33 cellular contexts compared by ENCODE assay signal in the genomic region with DNA sequence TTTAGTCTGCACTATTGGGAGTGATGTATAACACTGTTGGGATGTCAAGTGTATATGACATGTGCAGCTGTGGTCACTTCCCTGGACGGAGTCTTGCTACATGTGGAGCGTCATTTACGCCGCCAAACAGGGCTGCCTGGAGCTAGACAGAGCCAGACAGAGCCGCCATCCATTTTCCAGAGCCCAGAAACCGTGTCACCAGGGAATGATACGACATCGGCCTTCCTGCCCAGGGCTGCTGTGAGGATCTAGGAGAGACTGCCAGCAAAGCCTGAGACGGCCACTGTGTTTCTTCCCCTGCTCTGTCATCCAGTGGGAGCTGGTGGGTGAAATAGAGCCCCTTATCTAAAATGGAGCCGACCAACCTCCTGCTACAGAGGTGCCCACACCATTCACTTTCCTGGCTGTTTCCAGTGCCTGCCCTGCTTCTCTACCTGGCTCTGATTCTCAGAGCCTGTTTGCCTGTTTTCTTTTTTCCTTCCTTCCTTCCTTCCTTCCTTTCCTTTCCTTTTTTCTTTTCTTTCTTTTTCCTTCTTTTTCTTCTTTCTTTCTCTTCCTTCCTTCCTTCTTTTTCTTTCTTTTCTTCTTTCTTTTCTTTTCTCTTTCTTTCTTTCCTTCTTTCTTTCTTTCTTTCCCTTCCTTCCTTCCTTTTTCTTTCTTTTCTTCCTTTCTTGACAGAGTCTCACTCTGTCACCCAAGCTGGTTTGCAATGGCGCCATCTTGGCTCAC. TPM values are rescaled to one million over a fixed set of nuclear protein-coding genes. Genes with fewer than 3 reads are reported as not detected.
DNase-seq lines count a peak whose midpoint lies in the region; ATAC-seq and TF ChIP-seq lines count a peak whose summit lies in the region.
"Had no signal": no experiment of that assay in that cellular context is flagged by ENCODE, and none has a peak within 500 bp of the region (broad histone marks: within the 10 kb centered on the region; RNA-seq: fewer than 3 reads in every experiment).

No MANE protein-coding gene starts in this region.

- H4K12ac ChIP-seq in trophoblast cell (ENCODE audit: low read depth, low read length) = no peak overlapping the region

- DNase-seq in CD4-positive, alpha-beta T cell = no peak
- DNase-seq in RWPE1 (ENCODE audit: low spot score) = no peak
- DNase-seq in epithelial cell of prostate (ENCODE audit: low read depth, low spot score) = no peak
- peak in 1 of 2 donors; percentile 19 for DNase-seq in trophoblast cell
- no peak for DNase-seq in DMS 273 (lab: John Stamatoyannopoulos, UW; ENCODE audit: unreplicated experiment)
- no peak for DNase-seq in heart left ventricle
- DNase-seq in superior temporal gyrus (ENCODE audit: extremely low spot score) = no peak
- DNase-seq: activated CD4-positive, alpha-beta T cell treated with anti-CD3 and anti-CD28 coated beads, Interleukin-2, amount 50 U/mL, for 1 hour; activated effector memory CD4-positive, alpha-beta T cell treated with anti-CD3 and anti-CD28 coated beads, Interleukin-2, amount 50 U/mL, for 16 hours; activated naive CD8-positive, alpha-beta T cell treated with anti-CD3 and anti-CD28 coated beads for 36 hours; activated T-cell treated with anti-CD3 and anti-CD28 coated beads, Interleukin-2, amount 50 U/mL, for 24 hours; aorta; caudate nucleus; foreskin fibroblast; head of caudate nucleus; kidney glomerular epithelial cell; MV-4-11; NCI-H1436; NCI-H2107; NCI-H345; NCI-H774; nephron progenitor cell; SJCRH30; stimulated activated CD4-positive, alpha-beta T cell treated with anti-CD3 and anti-CD28 coated beads, Interleukin-4, amount 100 ng/mL, for 24 hours; T1000 had no signal

- H3K9ac ChIP-seq in trophoblast cell (ENCODE audit: low read length) = no peak overlapping the region

- no peak overlapping the region for H3K23ac ChIP-seq in trophoblast cell (ENCODE audit: low read length)

- TF ChIP-seq POLR2A in heart left ventricle (IDR thresholded peaks at IDR 0.05) = no peak

- peaks cover 38% of the 10 kb centered on the region for H3K27me3 Mint-ChIP-seq in CD4-positive, alpha-beta T cell

- H3K4me3 ChIP-seq in trophoblast cell (ENCODE audit: low read depth, low read length) (no peak overlapping the region), heart left ventricle (no peak overlapping the region)
- H3K4me3 ChIP-seq: esophagus muscularis mucosa, GM12878, HAP-1, lung, SJCRH30, tibial nerve had no signal

- peak overlapping the region; percentile 94 for H4K91ac ChIP-seq in trophoblast cell (ENCODE audit: low read depth, low read length)

- H3K4me3 Mint-ChIP-seq in CD4-positive, alpha-beta T cell = no peak overlapping the region
- H3K4me3 Mint-ChIP-seq: activated naive CD8-positive, alpha-beta T cell treated with anti-CD3 and anti-CD28 coated beads for 36 hours; activated T-cell treated with anti-CD3 and anti-CD28 coated beads, Interleukin-2, amount 50 U/mL, for 24 hours; nephron progenitor cell had no signal

- peaks cover 0 to 10% of the 10 kb centered on the region in 2 experiments for H3K4me1 ChIP-seq in trophoblast cell (ENCODE audit: control insufficient read depth in 1 of 2, insufficient read depth in 2 of 2, low read length in 2 of 2)
- H3K4me1 ChIP-seq in heart left ventricle = peaks cover 0 to 7% (median 0%) of the 10 kb centered on the region in 12 donors

- H3K27ac ChIP-seq in CD4-positive, alpha-beta T cell (ENCODE audit: low read depth, low read length) = no peak overlapping the region
- H3K27ac ChIP-seq in RWPE1 (0 out of 2 replicates have a peak overlapping the region, but pooled peaks have one; percentile 13), epithelial cell of prostate (peak overlapping the region; percentile 43), trophoblast cell (ENCODE audit: low read depth, low read length) (no peak overlapping the region), heart left ventricle (no peak overlapping the region)
- H3K27ac ChIP-seq: esophagus muscularis mucosa, SJCRH30, tibial nerve had no signal

- H3K79me2 ChIP-seq in trophoblast cell (ENCODE audit: control insufficient read depth, insufficient read depth, low read length, poor library complexity) = no peaks in the 10 kb centered on the region

- H3K27me3 ChIP-seq in CD4-positive, alpha-beta T cell (ENCODE audit: control insufficient read depth, insufficient read depth, low read length) = peaks cover 8% of the 10 kb centered on the region
- H3K27me3 ChIP-seq in trophoblast cell (ENCODE audit: insufficient read depth, low read length) (no peaks in the 10 kb centered on the region), heart left ventricle (peaks cover 0 to 34% (median 9%) of the 10 kb centered on the region in 9 donors)
- H3K27me3 ChIP-seq: SJCRH30 had no signal

- no peak overlapping the region for H3K27ac Mint-ChIP-seq in CD4-positive, alpha-beta T cell
- H3K27ac Mint-ChIP-seq: activated naive CD8-positive, alpha-beta T cell treated with anti-CD3 and anti-CD28 coated beads for 36 hours; activated T-cell treated with anti-CD3 and anti-CD28 coated beads, Interleukin-2, amount 50 U/mL, for 24 hours; nephron progenitor cell had no signal

- H3K14ac ChIP-seq in trophoblast cell (ENCODE audit: low read length) = peak overlapping the region; percentile 59

- peaks cover 9% of the 10 kb centered on the region for H3K79me1 ChIP-seq in trophoblast cell (ENCODE audit: low read length)

- H3K9me3 ChIP-seq in CD4-positive, alpha-beta T cell (ENCODE audit: control insufficient read depth, low read length) = no peaks in the 10 kb centered on the region
- H3K9me3 ChIP-seq in trophoblast cell (ENCODE audit: insufficient read depth, low read depth, low read length) (peaks cover 2% of the 10 kb centered on the region), heart left ventricle (no peaks in the 10 kb centered on the region)
- H3K9me3 ChIP-seq: esophagus muscularis mucosa, HAP-1, SJCRH30, tibial nerve had no signal

- no peaks in the 10 kb centered on the region for H3K36me3 ChIP-seq in trophoblast cell (ENCODE audit: control insufficient read depth in 1 of 2, insufficient read depth in 2 of 2, low read length in 2 of 2)
- H3K36me3 ChIP-seq in heart left ventricle = no peaks in the 10 kb centered on the region
- H3K36me3 ChIP-seq: esophagus muscularis mucosa, HAP-1, SJCRH30, tibial nerve had no signal

- peak overlapping the region; percentile 62 for H3K18ac ChIP-seq in trophoblast cell (ENCODE audit: low read length)

- no peaks in the 10 kb centered on the region for H3K9me3 Mint-ChIP-seq in CD4-positive, alpha-beta T cell
- H3K9me3 Mint-ChIP-seq: activated naive CD8-positive, alpha-beta T cell treated with anti-CD3 and anti-CD28 coated beads for 36 hours; activated T-cell treated with anti-CD3 and anti-CD28 coated beads, Interleukin-2, amount 50 U/mL, for 24 hours had no signal

- H4K8ac ChIP-seq in trophoblast cell (ENCODE audit: low read depth, low read length) = peak overlapping the region; percentile 79

- H3K4me2 ChIP-seq in trophoblast cell (ENCODE audit: low read length) = no peak overlapping the region

- peak overlapping the region; percentile 45 for H2AK5ac ChIP-seq in trophoblast cell (ENCODE audit: low read length)

- peak; percentile 10 for TF ChIP-seq CTCF in CD4-positive, alpha-beta T cell (IDR thresholded peaks at IDR 0.05)
- TF ChIP-seq CTCF in RWPE1 (conservative IDR thresholded peaks at IDR 0.05; ENCODE audit: low read depth) (no peak), heart left ventricle (IDR thresholded peaks at IDR 0.05) (no peak)

- CTCF ChIA-PET in CD4-positive, alpha-beta T cell (lab: Charles Lee) = no interaction called here
- CTCF ChIA-PET in RWPE1 (lab: Yijun Ruan, JAX) = interaction anchor here (0.6 to 1.0 kb wide), 2 partner anchors 283 to 289 kb away, joined by 3 to 5 read pairs; no protein-coding TSS in a partner anchor

- POLR2A ChIA-PET in CD4-positive, alpha-beta T cell (lab: Charles Lee) = interaction anchor here (0.6 kb wide), 1 partner anchor 286 kb away, joined by 3 read pairs; no protein-coding TSS in a partner anchor
- POLR2A ChIA-PET in RWPE1 (lab: Yijun Ruan, JAX; ENCODE audit: low non-redundant PET) = no interaction called here

- peak overlapping the region; percentile 67 for H2BK5ac ChIP-seq in trophoblast cell (ENCODE audit: low read depth, low read length, poor library complexity)

- H3K36me3 Mint-ChIP-seq in CD4-positive, alpha-beta T cell (ENCODE audit: low read depth) = no peaks in the 10 kb centered on the region
- H3K36me3 Mint-ChIP-seq: activated naive CD8-positive, alpha-beta T cell treated with anti-CD3 and anti-CD28 coated beads for 36 hours had no signal

- H3K4ac ChIP-seq in trophoblast cell (ENCODE audit: low read depth, low read length) = peak overlapping the region; percentile 23

- peak overlapping the region; percentile 35 for H2AFZ ChIP-seq in trophoblast cell (ENCODE audit: insufficient read depth, low read length, poor library complexity)

- H2BK12ac ChIP-seq in trophoblast cell (ENCODE audit: low read length) = peak overlapping the region; percentile 75

- H3K4me1 Mint-ChIP-seq in CD4-positive, alpha-beta T cell (ENCODE audit: low read depth) = no peaks in the 10 kb centered on the region
- H3K4me1 Mint-ChIP-seq: activated naive CD8-positive, alpha-beta T cell treated with anti-CD3 and anti-CD28 coated beads for 36 hours had no signal

- WGBS in trophoblast cell (ENCODE audit: extremely low coverage, insufficient coverage, insufficient read length) = no CpG with 5 or more reads among the region's 11 CpGs
- 59 to 75% (median 65%) methylated on average over 10 to 11 of the region's 11 CpGs for WGBS in heart left ventricle, 4 donors

- intact Hi-C loops in CD4-positive, alpha-beta T cell (cut with DNase I, micrococcal nuclease) = no loop called here
- intact Hi-C loops in heart left ventricle (cut with DNase I) = loop anchor here in 3 of 10 donors (5.0 to 10.0 kb wide), 3 partner anchors 123 to 664 kb away; no protein-coding TSS in a partner anchor

- ATAC-seq in CD4-positive, alpha-beta T cell (ENCODE audit: poor library complexity) = no peak
- ATAC-seq in GM21515 (IDR thresholded peaks at IDR 0.05; ENCODE audit: unreplicated experiment) (no peak), heart left ventricle (no peak)
- ATAC-seq: GM12878, sciatic nerve had no signal

- peak overlapping the region; percentile 85 for H2BK120ac ChIP-seq in trophoblast cell (ENCODE audit: insufficient read depth, low read length, poor library complexity)

RNA-seq across cellular contexts. Expression of a gene that starts 13.4 kb away (rescaled TPM):
- total RNA-seq in CD4-positive, alpha-beta T cell = under 1 TPM; 0.14 to 0.22 TPM
- 21.4 and 23.8 TPM in 2 replicates for polyA plus RNA-seq in trophoblast cell (2013)
- total RNA-seq in heart left ventricle = 1 to 10 TPM in 1 of 9 donors, under 1 TPM in 7, not detected in 1; 0.13 to 4.1 (median 0.45) TPM
- polyA plus RNA-seq in heart left ventricle = under 1 TPM; 0.15 to 0.18 TPM
- total RNA-seq: activated naive CD8-positive, alpha-beta T cell treated with anti-CD3 and anti-CD28 coated beads for 36 hours; LHCN-M2 had no signal

Comparison
In these comparisons a context has a peak if more than half of its experiments do, and no peak if none do; other contexts are left out.
1. H3K27ac ChIP-seq: peak in RWPE1 (single experiment) and epithelial cell of prostate (single experiment); none in CD4-positive, alpha-beta T cell (single experiment), trophoblast cell (single experiment) and heart left ventricle (0 of 12).